In genomic region chr5:124738751-124739559, GRCh38 we compare ENCODE assay signal across 11 cellular contexts. TPM values are rescaled to one million over a fixed set of nuclear protein-coding genes. Genes with fewer than 3 reads are reported as not detected.
A peak's percentile ranks its signal among the peaks of the same experiment; 100 is the strongest.
DNase-seq lines count a peak whose midpoint lies in the region; ATAC-seq lines count a peak whose summit lies in the region.
"Had no signal": no experiment of that assay in that cellular context is flagged by ENCODE, and none has a peak within 500 bp of the region (broad histone marks: within the 10 kb centered on the region; RNA-seq: fewer than 3 reads in every experiment).

No MANE protein-coding gene starts in this region.

- H3K14ac ChIP-seq in mesenchymal stem cell (ENCODE audit: low read length in 2 of 2): no peak overlapping the region

- ATAC-seq in GM21723 (IDR thresholded peaks at IDR 0.05; ENCODE audit: unreplicated experiment): no peak
- no peak for ATAC-seq in activated T-cell treated with anti-CD3 and anti-CD28 coated beads, Interleukin-2, amount 50 U/mL, for 4 hours

- no peak overlapping the region for H2BK120ac ChIP-seq in mesenchymal stem cell (ENCODE audit: low read depth, low read length)

- no peak overlapping the region for H4K8ac ChIP-seq in mesenchymal stem cell (ENCODE audit: low read length)

- peak overlapping the region; percentile 90 for H3K4me2 ChIP-seq in BLaER1
- peak overlapping the region; percentile 42 for H3K4me2 ChIP-seq in mesenchymal stem cell (ENCODE audit: low read length, poor library complexity, severe bottlenecking)

- H3K36me3 Mint-ChIP-seq in activated T-cell treated with anti-CD3 and anti-CD28 coated beads, Interleukin-2, amount 50 U/mL, for 4 hours (ENCODE audit: insufficient read depth): no peaks in the 10 kb centered on the region
- H3K36me3 Mint-ChIP-seq: CD4-positive, alpha-beta memory T cell had no signal

- no peak overlapping the region for H2BK12ac ChIP-seq in mesenchymal stem cell (ENCODE audit: low read length in 2 of 2)

- H3K4me3 Mint-ChIP-seq in activated T-cell treated with anti-CD3 and anti-CD28 coated beads, Interleukin-2, amount 50 U/mL, for 4 hours: no peak overlapping the region
- H3K4me3 Mint-ChIP-seq: CD4-positive, alpha-beta memory T cell; T-helper 1 cell treated with Interleukin-12 subunit alpha and Interleukin-12 subunit beta and Interleukin-4 antibody, amounts not matched to agents 30 μg/mL and 1 μg/mL, for 36 hours had no signal

- DNase-seq in Kasumi-1 (lab: John Stamatoyannopoulos, UW): peak; percentile 43 to 57
- DNase-seq in astrocyte of the hippocampus (ENCODE audit: low read depth, low spot score): peak; percentile 39
- peak; percentile 81 for DNase-seq in mesenchymal stem cell
- no peak for DNase-seq in medulla oblongata (ENCODE audit: extremely low spot score)
- no peak for DNase-seq in activated CD4-positive, CD25-positive, alpha-beta regulatory T cell (lab: John Stamatoyannopoulos, UW)
- no peak for DNase-seq in activated T-cell treated with anti-CD3 and anti-CD28 coated beads, Interleukin-2, amount 50 U/mL, for 4 hours
- DNase-seq: adrenal gland; CD4-positive, alpha-beta memory T cell had no signal

- H3K18ac ChIP-seq in mesenchymal stem cell (ENCODE audit: low read depth in 1 of 2, low read length in 2 of 2): peak overlapping the region; percentile 58 to 73

- peak overlapping the region in 1 of 2 experiments; percentile 77 for H3K4ac ChIP-seq in mesenchymal stem cell (ENCODE audit: low read depth in 1 of 2, low read length in 2 of 2)

- H3K4me1 Mint-ChIP-seq in activated T-cell treated with anti-CD3 and anti-CD28 coated beads, Interleukin-2, amount 50 U/mL, for 4 hours (ENCODE audit: low read depth): no peaks in the 10 kb centered on the region
- H3K4me1 Mint-ChIP-seq: CD4-positive, alpha-beta memory T cell had no signal

- H3K23ac ChIP-seq in mesenchymal stem cell (ENCODE audit: low read length in 2 of 2): no peak overlapping the region

- H4K91ac ChIP-seq in mesenchymal stem cell (ENCODE audit: low read length): no peak overlapping the region

- 8% methylated on average over 8 of the region's 9 CpGs for WGBS in mesenchymal stem cell

- H3K27ac ChIP-seq in BLaER1: peak overlapping the region; percentile 95
- H3K27ac ChIP-seq in mesenchymal stem cell (ENCODE audit: low read length, poor library complexity, severe bottlenecking): peak overlapping the region; percentile 33

- H3K9ac ChIP-seq in BLaER1 (peak overlapping the region; percentile 95), mesenchymal stem cell (ENCODE audit: low read length) (no peak overlapping the region)

- H3K9me3 ChIP-seq in BLaER1 (no peaks in the 10 kb centered on the region), mesenchymal stem cell (ENCODE audit: control insufficient read depth, low read length) (no peaks in the 10 kb centered on the region)
- H3K9me3 ChIP-seq: adrenal gland had no signal

- peaks cover 3% of the 10 kb centered on the region for H3K9me3 Mint-ChIP-seq in activated T-cell treated with anti-CD3 and anti-CD28 coated beads, Interleukin-2, amount 50 U/mL, for 4 hours
- H3K9me3 Mint-ChIP-seq: T-helper 1 cell treated with Interleukin-12 subunit alpha and Interleukin-12 subunit beta and Interleukin-4 antibody, amounts not matched to agents 30 μg/mL and 1 μg/mL, for 36 hours had no signal

- H3K36me3 ChIP-seq in BLaER1 (peaks cover 71% of the 10 kb centered on the region), mesenchymal stem cell (ENCODE audit: control insufficient read depth in 1 of 2, insufficient read depth in 2 of 2, low read depth in 1 of 2, low read length in 2 of 2) (no peaks in the 10 kb centered on the region)
- H3K36me3 ChIP-seq: adrenal gland had no signal

- no peaks in the 10 kb centered on the region for H3K79me1 ChIP-seq in mesenchymal stem cell (replicated peaks; ENCODE audit: low read length, poor library complexity, severe bottlenecking)

- H2AFZ ChIP-seq in mesenchymal stem cell (ENCODE audit: low read depth, low read length): no peak overlapping the region

- H2BK5ac ChIP-seq in mesenchymal stem cell (ENCODE audit: low read depth, low read length, poor library complexity, severe bottlenecking): no peak overlapping the region

- H4K20me1 ChIP-seq in BLaER1: peaks cover 100% of the 10 kb centered on the region

- H2BK15ac ChIP-seq in mesenchymal stem cell (ENCODE audit: low read depth, poor library complexity, severe bottlenecking): no peak overlapping the region

- H2AK5ac ChIP-seq in mesenchymal stem cell (ENCODE audit: low read length, severe bottlenecking): peak overlapping the region; percentile 31

- H3K4me1 ChIP-seq in BLaER1: peaks cover 66% of the 10 kb centered on the region
- H3K4me1 ChIP-seq in mesenchymal stem cell (ENCODE audit: control insufficient read depth, insufficient read depth, low read depth, low read length): peaks cover 6% of the 10 kb centered on the region

- H3K4me3 ChIP-seq in BLaER1 (peak overlapping the region; percentile 91), mesenchymal stem cell (ENCODE audit: insufficient read depth in 1 of 2, low read depth in 1 of 2, low read length in 2 of 2) (no peak overlapping the region)
- H3K4me3 ChIP-seq: adrenal gland had no signal

- peaks cover 21% of the 10 kb centered on the region for H3K27me3 Mint-ChIP-seq in activated T-cell treated with anti-CD3 and anti-CD28 coated beads, Interleukin-2, amount 50 U/mL, for 4 hours (ENCODE audit: low read depth)

- H3K27me3 ChIP-seq in BLaER1 (no peaks in the 10 kb centered on the region), mesenchymal stem cell (ENCODE audit: control insufficient read depth in 1 of 2, insufficient read depth in 1 of 2, low read length in 2 of 2) (no peaks in the 10 kb centered on the region)
- H3K27me3 ChIP-seq: adrenal gland had no signal

RNA-seq across cellular contexts. Expression of gene ZNF608, which starts 7.5 kb away (rescaled TPM):
- polyA plus RNA-seq in mesenchymal stem cell (2013, experiment 1 of 2): 29.0 TPM
- polyA plus RNA-seq in mesenchymal stem cell (2013, experiment 2 of 2): 27.7 TPM
- under 1 TPM; 0.10 to 0.29 (median 0.16) TPM for total RNA-seq in activated T-cell treated with anti-CD3 and anti-CD28 coated beads, Interleukin-2, amount 50 U/mL, for 4 hours
- total RNA-seq: CD4-positive, alpha-beta memory T cell had no signal
- polyA plus RNA-seq: CD4-positive, alpha-beta memory T cell had no signal

Comparison
In these comparisons a context has a peak if more than half of its experiments do, and no peak if none do; other contexts are left out.
1. DNase-seq: peak in Kasumi-1 (2 of 2), astrocyte of the hippocampus (single experiment) and mesenchymal stem cell (single experiment); none in medulla oblongata (single experiment), activated CD4-positive, CD25-positive, alpha-beta regulatory T cell (0 of 4) and activated T-cell treated with anti-CD3 and anti-CD28 coated beads, Interleukin-2, amount 50 U/mL, for 4 hours (single experiment).